8 cellular contexts compared by ENCODE assay signal in the genomic region with DNA sequence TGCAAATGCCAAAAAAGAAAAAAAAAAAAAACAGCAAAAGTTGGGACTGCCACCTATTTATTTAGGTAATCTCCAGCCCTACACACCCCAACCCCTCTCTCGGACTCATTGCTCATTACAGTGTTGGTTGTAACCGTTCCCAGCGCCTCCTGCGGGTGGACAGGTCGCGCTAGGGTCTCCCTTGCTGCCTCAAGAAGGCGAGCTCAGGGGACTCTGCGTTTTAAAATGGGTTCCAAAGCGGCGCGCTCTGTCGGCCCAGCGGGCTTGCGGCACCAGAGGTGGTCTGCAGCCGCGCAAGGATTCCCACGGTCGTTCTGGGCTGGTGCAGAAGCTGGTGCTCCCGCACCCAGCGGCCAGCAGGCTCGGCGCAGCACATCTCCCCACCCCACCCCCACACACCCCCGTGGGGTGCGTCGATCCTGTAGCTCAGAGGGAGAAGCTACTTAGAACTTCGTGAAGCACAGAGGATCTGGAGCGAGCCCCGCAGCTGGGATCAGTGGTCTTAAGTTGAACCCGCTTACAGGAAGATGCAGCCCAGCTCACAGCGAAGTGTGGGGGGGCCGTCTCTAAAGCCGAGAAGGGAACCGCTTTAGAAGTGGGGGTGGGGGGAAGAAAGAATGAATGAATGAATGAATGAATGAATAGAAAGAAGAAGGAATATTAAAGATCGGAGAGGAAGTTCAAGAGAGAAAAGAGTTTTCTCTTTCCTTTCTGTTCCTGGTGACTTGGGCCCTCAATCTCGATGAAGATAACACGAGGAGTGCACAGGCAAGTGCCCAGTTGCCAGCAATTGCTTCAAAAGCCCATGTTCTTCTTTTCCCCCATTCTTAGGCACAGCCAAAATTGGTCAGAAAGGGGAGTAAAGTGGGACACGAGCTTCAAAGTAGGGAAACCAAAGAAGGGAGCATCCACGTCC. TPM values are rescaled to one million over a fixed set of nuclear protein-coding genes. Genes with fewer than 3 reads are reported as not detected.
DNase-seq lines count a peak whose midpoint lies in the region; ATAC-seq and TF ChIP-seq lines count a peak whose summit lies in the region.

No MANE protein-coding gene starts in this region.

- intact Hi-C loops in lower leg skin (cut with DNase I; ENCODE audit: low total_unique reads) = loop anchor here (10.0 kb wide), 3 partner anchors 879 to 1429 kb away; no protein-coding TSS in a partner anchor

- peak overlapping the region; percentile 84 for H3K4me2 ChIP-seq in GM23338

- WGBS in lower leg skin, 2 donors = 2 to 3% methylated on average over 38 of the region's 38 CpGs

- peaks cover 21% of the 10 kb centered on the region for H4K20me1 ChIP-seq in GM23338 (replicated peaks; ENCODE audit: insufficient read depth)

- H3K27ac ChIP-seq in GM23338 (ENCODE audit: low read depth) = no peak overlapping the region

- DNase-seq in AG10803 (ENCODE audit: low read depth) (no peak), GM23338 (ENCODE audit: low spot score) (peak; percentile 66), lower leg skin (ENCODE audit: low spot score in 2 of 2) (no peak), left lobe of liver (ENCODE audit: low spot score) (no peak), GM19238 (ENCODE audit: insufficient read length, low spot score) (no peak)

- H3K9me2 ChIP-seq in GM23338 (ENCODE audit: insufficient read depth) = no peaks in the 10 kb centered on the region

- H3K4me1 ChIP-seq in GM23338 (ENCODE audit: insufficient read depth) = peaks cover 71% of the 10 kb centered on the region

- no peak for TF ChIP-seq POLR2A in lower leg skin (IDR thresholded peaks at IDR 0.05)

- no peak overlapping the region for H3K27ac Mint-ChIP-seq in GM23338
- H3K27ac Mint-ChIP-seq in activated naive CD8-positive, alpha-beta T cell = peak overlapping the region; percentile 72

- no peak for ATAC-seq in GM23338
- no peak for ATAC-seq in left lobe of liver
- ATAC-seq in HG03108 (IDR thresholded peaks at IDR 0.05; ENCODE audit: unreplicated experiment) = no peak
- ATAC-seq in GM21526 (IDR thresholded peaks at IDR 0.05; ENCODE audit: low FRiP score, unreplicated experiment) = no peak

- H3K4me3 ChIP-seq in AG10803 (ENCODE audit: low read length) = peak overlapping the region; percentile 68
- H3K4me3 ChIP-seq in GM23338 = peak overlapping the region; percentile 54
- peak overlapping the region; percentile 51 for H3K4me3 ChIP-seq in lower leg skin (ENCODE audit: low read depth, poor library complexity, severe bottlenecking)

- no peaks in the 10 kb centered on the region for H3K36me3 ChIP-seq in GM23338 (ENCODE audit: insufficient read depth)

- H3K9me3 Mint-ChIP-seq in GM23338 = peaks cover 13% of the 10 kb centered on the region
- H3K9me3 Mint-ChIP-seq in activated naive CD8-positive, alpha-beta T cell (ENCODE audit: low read depth) = peaks cover 6% of the 10 kb centered on the region

- TF ChIP-seq CTCF in AG10803 (conservative IDR thresholded peaks at IDR 0.05; ENCODE audit: low read length) = peak; percentile 32
- peak in 1 of 2 experiments; percentile 17; a peak in 1 of 4 replicates for TF ChIP-seq CTCF in GM23338 (conservative IDR thresholded peaks at IDR 0.05; ENCODE audit: low read depth in 2 of 2)
- TF ChIP-seq CTCF in lower leg skin (IDR thresholded peaks at IDR 0.05) = no peak

- no peaks in the 10 kb centered on the region for H3K79me2 ChIP-seq in GM23338 (replicated peaks; ENCODE audit: insufficient read depth)

- peaks cover 98% of the 10 kb centered on the region for H3K27me3 ChIP-seq in GM23338 (ENCODE audit: insufficient read depth)

- peak overlapping the region; percentile 65 for H3K4me3 Mint-ChIP-seq in GM23338
- peak overlapping the region; percentile 87 for H3K4me3 Mint-ChIP-seq in activated naive CD8-positive, alpha-beta T cell

- 0 out of 3 replicates have a peak, but pooled peaks cover 3% of the 10 kb centered on the region for H3K36me3 Mint-ChIP-seq in GM23338 (ENCODE audit: low read depth)
- H3K36me3 Mint-ChIP-seq in activated naive CD8-positive, alpha-beta T cell = peaks cover 12% of the 10 kb centered on the region

- peaks cover 62% of the 10 kb centered on the region for H3F3A ChIP-seq in GM23338 (replicated peaks; ENCODE audit: low read depth)

- H3K4me1 Mint-ChIP-seq in GM23338 = peaks cover 73% of the 10 kb centered on the region
- H3K4me1 Mint-ChIP-seq in activated naive CD8-positive, alpha-beta T cell (ENCODE audit: low read depth) = peaks cover 57% of the 10 kb centered on the region

- H3K27me3 Mint-ChIP-seq in GM23338 (ENCODE audit: insufficient read depth, low read depth, poor library complexity) = peaks cover 97% of the 10 kb centered on the region
- peaks cover 47% of the 10 kb centered on the region for H3K27me3 Mint-ChIP-seq in activated naive CD8-positive, alpha-beta T cell

- no peak overlapping the region for H2AFZ ChIP-seq in GM23338

TF ChIP-seq in GM23338, 12 proteins besides CTCF, POLR2A, EP300 and RAD21:
- TF ChIP-seq EZH2 (IDR thresholded peaks at IDR 0.05; ENCODE audit: low read depth, unreplicated experiment) (peak; percentile 87), EZH2phosphoT487 (IDR thresholded peaks at IDR 0.05; ENCODE audit: unreplicated experiment) (peak; percentile 49)
- TF ChIP-seq, protein P1, sequence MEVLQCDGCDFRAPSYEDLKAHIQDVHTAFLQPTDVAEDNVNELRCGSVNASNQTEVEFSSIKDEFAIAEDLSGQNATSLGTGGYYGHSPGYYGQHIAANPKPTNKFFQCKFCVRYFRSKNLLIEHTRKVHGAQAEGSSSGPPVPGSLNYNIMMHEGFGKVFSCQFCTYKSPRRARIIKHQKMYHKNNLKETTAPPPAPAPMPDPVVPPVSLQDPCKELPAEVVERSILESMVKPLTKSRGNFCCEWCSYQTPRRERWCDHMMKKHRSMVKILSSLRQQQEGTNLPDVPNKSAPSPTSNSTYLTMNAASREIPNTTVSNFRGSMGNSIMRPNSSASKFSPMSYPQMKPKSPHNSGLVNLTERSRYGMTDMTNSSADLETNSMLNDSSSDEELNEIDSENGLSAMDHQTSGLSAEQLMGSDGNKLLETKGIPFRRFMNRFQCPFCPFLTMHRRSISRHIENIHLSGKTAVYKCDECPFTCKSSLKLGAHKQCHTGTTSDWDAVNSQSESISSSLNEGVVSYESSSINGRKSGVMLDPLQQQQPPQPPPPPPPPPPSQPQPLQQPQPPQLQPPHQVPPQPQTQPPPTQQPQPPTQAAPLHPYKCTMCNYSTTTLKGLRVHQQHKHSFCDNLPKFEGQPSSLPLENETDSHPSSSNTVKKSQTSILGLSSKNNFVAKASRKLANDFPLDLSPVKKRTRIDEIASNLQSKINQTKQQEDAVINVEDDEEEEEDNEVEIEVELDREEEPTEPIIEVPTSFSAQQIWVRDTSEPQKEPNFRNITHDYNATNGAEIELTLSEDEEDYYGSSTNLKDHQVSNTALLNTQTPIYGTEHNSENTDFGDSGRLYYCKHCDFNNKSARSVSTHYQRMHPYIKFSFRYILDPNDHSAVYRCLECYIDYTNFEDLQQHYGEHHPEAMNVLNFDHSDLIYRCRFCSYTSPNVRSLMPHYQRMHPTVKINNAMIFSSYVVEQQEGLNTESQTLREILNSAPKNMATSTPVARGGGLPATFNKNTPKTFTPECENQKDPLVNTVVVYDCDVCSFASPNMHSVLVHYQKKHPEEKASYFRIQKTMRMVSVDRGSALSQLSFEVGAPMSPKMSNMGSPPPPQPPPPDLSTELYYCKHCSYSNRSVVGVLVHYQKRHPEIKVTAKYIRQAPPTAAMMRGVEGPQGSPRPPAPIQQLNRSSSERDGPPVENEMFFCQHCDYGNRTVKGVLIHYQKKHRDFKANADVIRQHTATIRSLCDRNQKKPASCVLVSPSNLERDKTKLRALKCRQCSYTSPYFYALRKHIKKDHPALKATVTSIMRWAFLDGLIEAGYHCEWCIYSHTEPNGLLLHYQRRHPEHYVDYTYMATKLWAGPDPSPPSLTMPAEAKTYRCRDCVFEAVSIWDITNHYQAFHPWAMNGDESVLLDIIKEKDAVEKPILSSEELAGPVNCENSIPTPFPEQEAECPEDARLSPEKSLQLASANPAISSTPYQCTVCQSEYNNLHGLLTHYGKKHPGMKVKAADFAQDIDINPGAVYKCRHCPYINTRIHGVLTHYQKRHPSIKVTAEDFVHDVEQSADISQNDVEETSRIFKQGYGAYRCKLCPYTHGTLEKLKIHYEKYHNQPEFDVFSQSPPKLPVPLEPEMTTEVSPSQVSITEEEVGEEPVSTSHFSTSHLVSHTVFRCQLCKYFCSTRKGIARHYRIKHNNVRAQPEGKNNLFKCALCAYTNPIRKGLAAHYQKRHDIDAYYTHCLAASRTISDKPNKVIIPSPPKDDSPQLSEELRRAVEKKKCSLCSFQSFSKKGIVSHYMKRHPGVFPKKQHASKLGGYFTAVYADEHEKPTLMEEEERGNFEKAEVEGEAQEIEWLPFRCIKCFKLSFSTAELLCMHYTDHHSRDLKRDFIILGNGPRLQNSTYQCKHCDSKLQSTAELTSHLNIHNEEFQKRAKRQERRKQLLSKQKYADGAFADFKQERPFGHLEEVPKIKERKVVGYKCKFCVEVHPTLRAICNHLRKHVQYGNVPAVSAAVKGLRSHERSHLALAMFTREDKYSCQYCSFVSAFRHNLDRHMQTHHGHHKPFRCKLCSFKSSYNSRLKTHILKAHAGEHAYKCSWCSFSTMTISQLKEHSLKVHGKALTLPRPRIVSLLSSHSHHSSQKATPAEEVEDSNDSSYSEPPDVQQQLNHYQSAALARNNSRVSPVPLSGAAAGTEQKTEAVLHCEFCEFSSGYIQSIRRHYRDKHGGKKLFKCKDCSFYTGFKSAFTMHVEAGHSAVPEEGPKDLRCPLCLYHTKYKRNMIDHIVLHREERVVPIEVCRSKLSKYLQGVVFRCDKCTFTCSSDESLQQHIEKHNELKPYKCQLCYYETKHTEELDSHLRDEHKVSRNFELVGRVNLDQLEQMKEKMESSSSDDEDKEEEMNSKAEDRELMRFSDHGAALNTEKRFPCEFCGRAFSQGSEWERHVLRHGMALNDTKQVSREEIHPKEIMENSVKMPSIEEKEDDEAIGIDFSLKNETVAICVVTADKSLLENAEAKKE (CRISPR knock-in tag; IDR thresholded peaks at IDR 0.05) = no peak
TF ChIP-seq in GM23338: peak in this region for 2.

RNA-seq across cellular contexts. Expression of a gene that starts 0.8 kb away (rescaled TPM):
- not detected in 2 replicates for total RNA-seq in GM23338 (2014; rRNA removed; shearing (Covaris generic))
- 0.21 TPM in 1 of 2 replicates, not detected in the other for polyA plus RNA-seq in GM23338 (2016; fragmentation: Nextera tagmentation; extraction: Ambion mirVana)
- total RNA-seq in lower leg skin (100 to 1,000 TPM in 1 of 4 donors, 10 to 100 TPM in 3; 62.0 to 123 (median 63.7) TPM), left lobe of liver (0.45 TPM)

Comparison
In these comparisons a context has a peak if more than half of its experiments do, and no peak if none do; other contexts are left out.
1. RNA of a gene that starts 0.8 kb away (total RNA-seq): 62.0 to 123 TPM in lower leg skin; 0.45 TPM in left lobe of liver (single experiment) and not detected in GM23338; every median in the first group is over 10 times any median in the second.
2. Peak in every context shown above with its lines, with median percentiles within 50 percentile points of each other: H3K4me3 ChIP-seq.